Comparison of ENCODE assay signal across 1 cellular context in genomic region chr2:96088340-96089335, GRCh38.
TF ChIP-seq lines count a peak whose summit lies in the region.

No MANE protein-coding gene starts in this region.

TF ChIP-seq in GM23338, 12 proteins besides CTCF, POLR2A, EP300 and RAD21 (continued from another document):
- TF ChIP-seq REST (IDR thresholded peaks at IDR 0.05; ENCODE audit: unreplicated experiment), result no peak
- no peak for TF ChIP-seq STAT1 (IDR thresholded peaks at IDR 0.05; ENCODE audit: unreplicated experiment)
- TF ChIP-seq ETS1 (IDR thresholded peaks at IDR 0.05), result no peak
- TF ChIP-seq JUNB (IDR thresholded peaks at IDR 0.05; ENCODE audit: unreplicated experiment), result no peak
- TF ChIP-seq EZH2phosphoT487 (IDR thresholded peaks at IDR 0.05; ENCODE audit: unreplicated experiment), result no peak
- no peak for TF ChIP-seq EZH2 (IDR thresholded peaks at IDR 0.05; ENCODE audit: low read depth, unreplicated experiment)
- TF ChIP-seq NANOG (IDR thresholded peaks at IDR 0.05; ENCODE audit: borderline replicate concordance), result no peak
- TF ChIP-seq ZNF331 (CRISPR knock-in tag; IDR thresholded peaks at IDR 0.05; ENCODE audit: low read depth), result no peak
- TF ChIP-seq ZNF462 (CRISPR knock-in tag; IDR thresholded peaks at IDR 0.05), result no peak
- no peak for TF ChIP-seq CREB1 (CRISPR knock-in tag; IDR thresholded peaks at IDR 0.05; ENCODE audit: low read depth)
- TF ChIP-seq POLR2AphosphoS5 (IDR thresholded peaks at IDR 0.05; ENCODE audit: low read depth), result no peak
